In genomic region chr10:105875050-105875449, GRCh38 we compare ENCODE assay signal across 21 cellular contexts.
"Had no signal": no experiment of that assay in that cellular context is flagged by ENCODE, and none has a peak within 500 bp of the region (broad histone marks: within the 10 kb centered on the region; RNA-seq: fewer than 3 reads in every experiment).

No MANE protein-coding gene starts in this region.

- H3K4me2 ChIP-seq: hepatocyte had no signal

- H2AFZ ChIP-seq: hepatocyte had no signal

- H3K9me3 ChIP-seq: uterus had no signal

- H3K4me1 ChIP-seq: left ventricle myocardium inferior, psoas muscle, spleen, tibial artery, upper lobe of left lung, uterus had no signal

- H3K79me2 ChIP-seq: hepatocyte had no signal

- ATAC-seq: left cardiac atrium; psoas muscle; sciatic nerve; stimulated activated memory B cell treated with anti-CD40 and anti-IgM and Interleukin-4, amounts not matched to agents 10 μg/mL and 1 μg/mL and 100 μg/mL, for 72 hours had no signal

- H3K27ac ChIP-seq: dorsolateral prefrontal cortex, hepatocyte, left ventricle myocardium inferior, psoas muscle, spleen, tibial artery, upper lobe of left lung, uterus had no signal

- H3K36me3 ChIP-seq: left ventricle myocardium inferior, spleen, tibial artery, upper lobe of left lung, uterus had no signal

- H3K4me3 ChIP-seq: dorsolateral prefrontal cortex, hepatocyte, left ventricle myocardium inferior, lung, psoas muscle, spleen, tibial artery, upper lobe of left lung, uterus had no signal

- DNase-seq: dorsolateral prefrontal cortex; effector CD8-positive, alpha-beta T cell; foreskin melanocyte; kidney; left cardiac atrium; left ventricle myocardium inferior; mesendoderm; naive B cell; psoas muscle; retina; spleen; stimulated activated CD4-positive, alpha-beta T cell treated with anti-CD3 and anti-CD28 coated beads, Interleukin-15, amount 100 ng/mL, for 24 hours; stimulated activated CD4-positive, alpha-beta T cell treated with anti-CD3 and anti-CD28 coated beads, Interleukin-1b, Interleukin-23, amount 100 ng/mL, for 48 hours; stimulated activated CD4-positive, alpha-beta T cell treated with anti-CD3 and anti-CD28 coated beads, Interleukin-4, amount 100 ng/mL, for 24 hours; tibial artery; upper lobe of left lung; uterus had no signal

- H3K27me3 ChIP-seq: dorsolateral prefrontal cortex, hepatocyte, spleen, tibial artery, upper lobe of left lung, uterus had no signal
